In genomic region chr10:86970887-86971145, GRCh38 we compare ENCODE assay signal across 9 cellular contexts. TPM values are rescaled to one million over a fixed set of nuclear protein-coding genes. Genes with fewer than 3 reads are reported as not detected.
DNase-seq lines count a peak whose midpoint lies in the region; ATAC-seq and TF ChIP-seq lines count a peak whose summit lies in the region.
"Had no signal": no experiment of that assay in that cellular context is flagged by ENCODE, and none has a peak within 500 bp of the region (broad histone marks: within the 10 kb centered on the region; RNA-seq: fewer than 3 reads in every experiment).

No MANE protein-coding gene starts in this region.

- H3K27me3 ChIP-seq in HUES48 (ENCODE audit: control insufficient read depth, insufficient read depth, low read length) = peaks cover 21% of the 10 kb centered on the region
- H3K27me3 ChIP-seq in ascending aorta = no peaks in the 10 kb centered on the region
- H3K27me3 ChIP-seq in stomach = peaks cover 0 to 18% (median 3%) of the 10 kb centered on the region in 3 donors

- H3K36me3 ChIP-seq in HUES48 (ENCODE audit: control insufficient read depth, insufficient read depth, low read length) (no peaks in the 10 kb centered on the region), ascending aorta (no peaks in the 10 kb centered on the region), stomach (no peaks in the 10 kb centered on the region)

- H3K4me1 ChIP-seq in HUES48 (ENCODE audit: control insufficient read depth, insufficient read depth, low read length) = peaks cover 27% of the 10 kb centered on the region
- peaks cover 16 to 35% of the 10 kb centered on the region in 2 donors for H3K4me1 ChIP-seq in ascending aorta
- peaks cover 52 to 77% (median 64%) of the 10 kb centered on the region in 4 donors for H3K4me1 ChIP-seq in stomach

- H3K4me3 ChIP-seq in HUES48 (ENCODE audit: low read depth, low read length) = peak overlapping the region; percentile 63
- peak overlapping the region; percentile 68 to 79 for H3K4me3 ChIP-seq in ascending aorta
- peak overlapping the region; percentile 66 for H3K4me3 ChIP-seq in iPS-18c (ENCODE audit: insufficient read depth, low read depth, low read length)
- peak overlapping the region; percentile 41 to 59 (median 58) for H3K4me3 ChIP-seq in stomach

- ATAC-seq in HG03159 (IDR thresholded peaks at IDR 0.05; ENCODE audit: unreplicated experiment) (no peak), HG02763 (IDR thresholded peaks at IDR 0.05; ENCODE audit: unreplicated experiment) (no peak), HG02884 (IDR thresholded peaks at IDR 0.05; ENCODE audit: unreplicated experiment) (no peak), GM19324 (IDR thresholded peaks at IDR 0.05; ENCODE audit: low FRiP score, unreplicated experiment) (no peak)

- DNase-seq in ascending aorta (ENCODE audit: low spot score in 2 of 2) = no peak
- DNase-seq in stomach = no peak

- WGBS in stomach, 5 donors = 0 to 2% (median 2%) methylated on average over 3 to 14 of the region's 14 CpGs

- no peak for TF ChIP-seq EP300 in stomach (IDR thresholded peaks at IDR 0.05)

- peak overlapping the region; percentile 45 for H3K9ac ChIP-seq in HUES48 (ENCODE audit: low read depth, low read length)

- intact Hi-C loops in ascending aorta (cut with DNase I) = loop anchor here (1.0 kb wide), 1 partner anchor 124 kb away; the partner anchor contains the start of gene SHLD2
- intact Hi-C loops in stomach (cut with DNase I; ENCODE audit: low total_unique reads) = no loop called here

- peak overlapping the region; percentile 56 for H3K27ac ChIP-seq in HUES48 (ENCODE audit: low read depth, low read length)
- peak overlapping the region; percentile 99 to 100 for H3K27ac ChIP-seq in ascending aorta
- peak overlapping the region; percentile 91 to 96 (median 94) for H3K27ac ChIP-seq in stomach

- TF ChIP-seq CTCF in ascending aorta (IDR thresholded peaks at IDR 0.05) = no peak
- TF ChIP-seq CTCF in stomach (IDR thresholded peaks at IDR 0.05) = no peak

- no peak for TF ChIP-seq POLR2A in stomach (IDR thresholded peaks at IDR 0.05)

- H3K9me3 ChIP-seq in HUES48 (ENCODE audit: control insufficient read depth, insufficient read depth, low read length) (no peaks in the 10 kb centered on the region), ascending aorta (no peaks in the 10 kb centered on the region), iPS-18c (ENCODE audit: control insufficient read depth, insufficient read depth, low read length) (no peaks in the 10 kb centered on the region), stomach (no peaks in the 10 kb centered on the region)

RNA-seq across cellular contexts. Expression of gene ADIRF, which starts 2.5 kb away (rescaled TPM):
- total RNA-seq in ascending aorta (882 TPM), stomach (10 to 100 TPM in 4 of 5 donors, 1 to 10 TPM in 1; 1.2 to 98.2 (median 28.6) TPM)
- 100 to 1,000 TPM in 2 of 3 donors, 10 to 100 TPM in 1; 96.4 to 249 (median 101) TPM for polyA plus RNA-seq in stomach

RNA-seq across cellular contexts. Expression of gene SNCG, which starts 12.4 kb away (rescaled TPM):
- total RNA-seq in ascending aorta (250 TPM), stomach (1 to 10 TPM in 4 of 5 donors, not detected in 1; 3.8 to 7.6 (median 5.6) TPM)
- 10 to 100 TPM; 10.9 to 59.6 (median 26.4) TPM for polyA plus RNA-seq in stomach

RNA-seq across cellular contexts. Expression of gene MMRN2, which starts 13.4 kb away (rescaled TPM):
- total RNA-seq in ascending aorta (282 TPM), stomach (10 to 100 TPM in 3 of 5 donors, 1 to 10 TPM in 2; 1.8 to 40.0 (median 12.9) TPM)
- polyA plus RNA-seq in stomach = 1 to 10 TPM in 2 of 3 donors, under 1 TPM in 1; 1.00 to 5.0 (median 3.1) TPM

RNA-seq across cellular contexts. Expression of gene FAM25A, which starts 49.3 kb away (rescaled TPM):
- not detected for total RNA-seq in ascending aorta
- not detected for total RNA-seq in stomach
- polyA plus RNA-seq in stomach = 10 to 100 TPM in 1 of 3 donors, not detected in 2; 11.9 TPM
- total RNA-seq: dermis microvascular lymphatic vessel endothelial cell had no signal

Comparison
In these comparisons a context has a peak if more than half of its experiments do, and no peak if none do; other contexts are left out.
1. RNA of gene SNCG, which starts 12.4 kb away (total RNA-seq): 250 TPM in ascending aorta (single experiment); 3.8 to 7.6 TPM in stomach; every median in the first group is over 10 times any median in the second.
2. Peak in every context shown above with its lines, with median percentiles within 50 percentile points of each other: H3K27ac ChIP-seq and H3K4me3 ChIP-seq.